Comparison of ENCODE assay signal across 15 cellular contexts in genomic region chr21:35615325-35615724, GRCh38.
"Had no signal": no experiment of that assay in that cellular context is flagged by ENCODE, and none has a peak within 500 bp of the region (broad histone marks: within the 10 kb centered on the region; RNA-seq: fewer than 3 reads in every experiment).

No MANE protein-coding gene starts in this region.

- H3K27ac Mint-ChIP-seq: activated CD4-positive, alpha-beta memory T cell treated with anti-CD3 and anti-CD28 coated beads, Interleukin-2, amount 10 ng/mL, durations not matched to agents 7 days and 5 days; activated naive CD4-positive, alpha-beta T cell treated with anti-CD3 and anti-CD28 coated beads, Interleukin-2, amount 50 U/mL, for 24 hours; activated T-cell treated with anti-CD3 and anti-CD28 coated beads, Interleukin-2, amount 50 U/mL, for 24 hours; endodermal cell; natural killer cell had no signal

- H3K4me3 Mint-ChIP-seq: activated CD4-positive, alpha-beta memory T cell treated with anti-CD3 and anti-CD28 coated beads, Interleukin-2, amount 10 ng/mL, durations not matched to agents 7 days and 5 days; activated naive CD4-positive, alpha-beta T cell treated with anti-CD3 and anti-CD28 coated beads, Interleukin-2, amount 50 U/mL, for 24 hours; activated T-cell treated with anti-CD3 and anti-CD28 coated beads, Interleukin-2, amount 50 U/mL, for 24 hours; endodermal cell; natural killer cell had no signal

- H3K4me3 ChIP-seq: dorsolateral prefrontal cortex, left ventricle myocardium inferior, tibial nerve, vagina had no signal

- H3K9me3 ChIP-seq: left ventricle myocardium inferior, neutrophil, tibial nerve, vagina had no signal

- H3K27me3 Mint-ChIP-seq: activated naive CD4-positive, alpha-beta T cell treated with anti-CD3 and anti-CD28 coated beads, Interleukin-2, amount 50 U/mL, for 24 hours had no signal

- H3K4me1 ChIP-seq: left ventricle myocardium inferior, vagina had no signal

- DNase-seq: activated CD4-positive, alpha-beta memory T cell treated with anti-CD3 and anti-CD28 coated beads, Interleukin-2, amount 10 ng/mL, durations not matched to agents 7 days and 5 days; activated CD4-positive, alpha-beta T cell treated with anti-CD3 and anti-CD28 coated beads for 4 hours; activated effector memory CD4-positive, alpha-beta T cell treated with Interleukin-2 at 50 U/mL for 16 hours; activated T-cell treated with anti-CD3 and anti-CD28 coated beads, Interleukin-2, amount 50 U/mL, for 24 hours; dorsolateral prefrontal cortex; endodermal cell; left ventricle myocardium inferior; natural killer cell; posterior cingulate gyrus; stimulated activated CD4-positive, alpha-beta T cell treated with anti-CD3 and anti-CD28 coated beads, Interleukin-4, amount 100 ng/mL, for 24 hours had no signal

- H3K27me3 ChIP-seq: neutrophil, tibial nerve, vagina had no signal

- H3K36me3 ChIP-seq: left ventricle myocardium inferior, neutrophil, tibial nerve, vagina had no signal

- H3K27ac ChIP-seq: dorsolateral prefrontal cortex, left ventricle myocardium inferior, neutrophil, vagina had no signal

- ATAC-seq: natural killer cell had no signal

- FAIRE-seq: islet of Langerhans had no signal

- H3K36me3 Mint-ChIP-seq: activated naive CD4-positive, alpha-beta T cell treated with anti-CD3 and anti-CD28 coated beads, Interleukin-2, amount 50 U/mL, for 24 hours; natural killer cell had no signal

- H3K4me1 Mint-ChIP-seq: activated CD4-positive, alpha-beta memory T cell treated with anti-CD3 and anti-CD28 coated beads, Interleukin-2, amount 10 ng/mL, durations not matched to agents 7 days and 5 days; endodermal cell had no signal

- H3K9me3 Mint-ChIP-seq: activated CD4-positive, alpha-beta memory T cell treated with anti-CD3 and anti-CD28 coated beads, Interleukin-2, amount 10 ng/mL, durations not matched to agents 7 days and 5 days; activated naive CD4-positive, alpha-beta T cell treated with anti-CD3 and anti-CD28 coated beads, Interleukin-2, amount 50 U/mL, for 24 hours; activated T-cell treated with anti-CD3 and anti-CD28 coated beads, Interleukin-2, amount 50 U/mL, for 24 hours; endodermal cell; natural killer cell had no signal
